8 cellular contexts compared by ENCODE assay signal in genomic region chr3:4982773-4983738, GRCh38. TPM values are rescaled to one million over a fixed set of nuclear protein-coding genes. Genes with fewer than 3 reads are reported as not detected.
DNase-seq lines count a peak whose midpoint lies in the region; ATAC-seq and TF ChIP-seq lines count a peak whose summit lies in the region.

No MANE protein-coding gene starts in this region.

- H3T11ph ChIP-seq in H9 (ENCODE audit: low read length) = no peak overlapping the region

- ATAC-seq in GM21576 (IDR thresholded peaks at IDR 0.05; ENCODE audit: unreplicated experiment) = no peak
- ATAC-seq in HG02642 (IDR thresholded peaks at IDR 0.05; ENCODE audit: poor library complexity, unreplicated experiment) = no peak

- peaks cover 12 to 42% (median 19%) of the 10 kb centered on the region in 3 donors for H3K36me3 Mint-ChIP-seq in CD8-positive, alpha-beta memory T cell
- peaks cover 3 to 12% (median 7%) of the 10 kb centered on the region in 3 experiments; a peak in 5 of 7 replicates for H3K36me3 Mint-ChIP-seq in H9 (ENCODE audit: insufficient read depth in 1 of 3, low read depth in 3 of 3)

- H3K79me1 ChIP-seq in neuronal stem cell (ENCODE audit: low read depth, low read length) (peaks cover 2% of the 10 kb centered on the region), H9 (ENCODE audit: insufficient read depth, low read depth, low read length, poor library complexity, severe bottlenecking) (no peaks in the 10 kb centered on the region)

- H2BK15ac ChIP-seq in neuronal stem cell (ENCODE audit: low read length) (peak overlapping the region; percentile 56), H9 (ENCODE audit: low read depth, low read length) (no peak overlapping the region)

- H3K27me3 ChIP-seq in CD8-positive, alpha-beta memory T cell (ENCODE audit: insufficient read depth, low read length, poor library complexity, severe bottlenecking) = no peaks in the 10 kb centered on the region
- H3K27me3 ChIP-seq in effector memory CD4-positive, alpha-beta T cell (replicated peaks; ENCODE audit: control insufficient read depth, insufficient read depth, low read length, poor library complexity, severe bottlenecking) = no peaks in the 10 kb centered on the region
- peaks cover 16 to 47% (median 35%) of the 10 kb centered on the region in 3 experiments for H3K27me3 ChIP-seq in neuronal stem cell (ENCODE audit: control insufficient read depth in 3 of 3, insufficient read depth in 3 of 3, low read depth in 1 of 3, low read length in 3 of 3)
- H3K27me3 ChIP-seq in H9 (ENCODE audit: insufficient read depth, low read length) = no peaks in the 10 kb centered on the region; the same call in 1 of the 2 replicates

- H4K91ac ChIP-seq in neuronal stem cell (ENCODE audit: low read depth, low read length, poor library complexity) (no peak overlapping the region), H9 (ENCODE audit: insufficient read length, low read depth, low read length) (no peak overlapping the region)

- peak overlapping the region; percentile 33 for H2AK5ac ChIP-seq in neuronal stem cell (ENCODE audit: low read depth, low read length)
- H2AK5ac ChIP-seq in H9 (ENCODE audit: insufficient read length, low read length) = no peak overlapping the region

- CTCF ChIA-PET in CD8-positive, alpha-beta memory T cell (lab: Charles Lee) = interaction anchor here (0.8 to 4.2 kb wide), 19 partner anchors 9 to 271 kb away, joined by 3 to 24 read pairs (median 4); no protein-coding TSS in a partner anchor

- H3K27me3 Mint-ChIP-seq in CD8-positive, alpha-beta memory T cell = peaks cover 0 to 2% of the 10 kb centered on the region in 2 donors
- H3K27me3 Mint-ChIP-seq in H9 (ENCODE audit: low read depth) = peaks cover 51% of the 10 kb centered on the region

- H3K4me1 Mint-ChIP-seq in CD8-positive, alpha-beta memory T cell = peaks cover 64 to 81% (median 78%) of the 10 kb centered on the region in 3 donors
- peaks cover 40 to 45% of the 10 kb centered on the region in 2 experiments for H3K4me1 Mint-ChIP-seq in H9

- no peaks in the 10 kb centered on the region for H3K9me3 ChIP-seq in CD8-positive, alpha-beta memory T cell (ENCODE audit: low read length)
- H3K9me3 ChIP-seq in effector memory CD4-positive, alpha-beta T cell (ENCODE audit: control insufficient read depth, low read length) = no peaks in the 10 kb centered on the region
- H3K9me3 ChIP-seq in neuronal stem cell (replicated peaks in 1 of 2; ENCODE audit: control insufficient read depth in 2 of 2, insufficient read depth in 1 of 2, low read depth in 1 of 2, low read length in 2 of 2) (no peaks in the 10 kb centered on the region), H9 (ENCODE audit: control insufficient read depth, low read depth, low read length) (no peaks in the 10 kb centered on the region)

- H3K23ac ChIP-seq in neuronal stem cell (ENCODE audit: low read depth, low read length, poor library complexity) = peak overlapping the region; percentile 58
- no peak overlapping the region for H3K23ac ChIP-seq in H9 (ENCODE audit: insufficient read length, low read depth, low read length)

- H3K14ac ChIP-seq in neuronal stem cell (ENCODE audit: low read length) (no peak overlapping the region), H9 (ENCODE audit: insufficient read depth, low read length) (no peak overlapping the region; the same call in 1 of the 2 replicates)

- H3K18ac ChIP-seq in neuronal stem cell (ENCODE audit: low read length) (peak overlapping the region; percentile 60), H9 (ENCODE audit: insufficient read length, low read depth, low read length) (no peak overlapping the region)

- peak overlapping the region; percentile 47 for H3K4me3 ChIP-seq in CD8-positive, alpha-beta memory T cell (ENCODE audit: low read length)
- H3K4me3 ChIP-seq in effector memory CD4-positive, alpha-beta T cell (ENCODE audit: insufficient read depth, low read depth, low read length, poor library complexity, severe bottlenecking) = peak overlapping the region; percentile 13
- peak overlapping the region in 1 of 2 donors; percentile 49 for H3K4me3 ChIP-seq in neuronal stem cell (ENCODE audit: low read length in 2 of 2)

- no peak overlapping the region for H4K5ac ChIP-seq in H9 (ENCODE audit: insufficient read length, low read depth, low read length)

- no peak for DNase-seq in CD8-positive, alpha-beta memory T cell
- peak; percentile 58 for DNase-seq in RKO (ENCODE audit: low spot score)
- DNase-seq in effector memory CD4-positive, alpha-beta T cell = no peak
- no peak for DNase-seq in neuronal stem cell (ENCODE audit: low spot score)
- no peak for DNase-seq in ecto neural progenitor cell (ENCODE audit: low spot score)
- DNase-seq in H9 = no peak

- H2AFZ ChIP-seq in neuronal stem cell (ENCODE audit: low read length) (no peak overlapping the region), H9 (ENCODE audit: low read length) (no peak overlapping the region)

- H3K9ac ChIP-seq in neuronal stem cell (ENCODE audit: low read depth, low read length, poor library complexity) (peak overlapping the region; percentile 54), H9 (ENCODE audit: extremely low read depth, insufficient read length, low read length) (no peak overlapping the region)

- H3K4ac ChIP-seq in neuronal stem cell (ENCODE audit: low read length) (no peak overlapping the region), H9 (ENCODE audit: low read depth, low read length) (no peak overlapping the region)

- peak overlapping the region; percentile 71 to 100 (median 89) for H3K4me3 Mint-ChIP-seq in CD8-positive, alpha-beta memory T cell
- no peak overlapping the region for H3K4me3 Mint-ChIP-seq in H9

- H2BK12ac ChIP-seq in neuronal stem cell (ENCODE audit: low read length) (no peak overlapping the region), H9 (ENCODE audit: insufficient read length, low read depth, low read length) (no peak overlapping the region)

- POLR2A ChIA-PET in CD8-positive, alpha-beta memory T cell (lab: Charles Lee) = interaction anchor here (0.6 to 0.7 kb wide), 2 partner anchors 21 to 490 kb away, joined by 4 to 6 read pairs; partner anchors contain the start of gene ITPR1

- H2BK20ac ChIP-seq in H9 (ENCODE audit: low read depth, low read length, poor library complexity, severe bottlenecking) = no peak overlapping the region

- H3K4me2 ChIP-seq in neuronal stem cell (ENCODE audit: insufficient read depth, low read length, poor library complexity, severe bottlenecking) = peak overlapping the region; percentile 2
- H3K4me2 ChIP-seq in H9 (ENCODE audit: insufficient read depth, insufficient read length, low read length) = no peak overlapping the region

- TF ChIP-seq CTCF in H9 (conservative IDR thresholded peaks at IDR 0.05) = no peak

- H3K9me3 Mint-ChIP-seq in CD8-positive, alpha-beta memory T cell = no peaks in the 10 kb centered on the region
- H3K9me3 Mint-ChIP-seq in H9 = no peaks in the 10 kb centered on the region; a peak in 1 of 5 replicates

- no peak overlapping the region for H3K56ac ChIP-seq in H9 (ENCODE audit: insufficient read length, low read depth, low read length)

- H3K27ac Mint-ChIP-seq in CD8-positive, alpha-beta memory T cell = peak overlapping the region; percentile 88 to 100 (median 98)
- H3K27ac Mint-ChIP-seq in H9 = no peak overlapping the region; a peak in 1 of 7 replicates

- H4K8ac ChIP-seq in neuronal stem cell (ENCODE audit: low read depth, low read length) (no peak overlapping the region), H9 (replicated peaks; ENCODE audit: insufficient read length, low read depth, low read length) (no peak overlapping the region)

- no peaks in the 10 kb centered on the region for H4K20me1 ChIP-seq in H9 (ENCODE audit: control insufficient read depth, insufficient read depth, insufficient read length)

- H2BK120ac ChIP-seq in neuronal stem cell (ENCODE audit: low read depth, low read length) = no peak overlapping the region
- no peak overlapping the region for H2BK120ac ChIP-seq in H9 (ENCODE audit: low read depth, low read length, poor library complexity, severe bottlenecking)

- H3K79me2 ChIP-seq in H9 (ENCODE audit: insufficient read depth, low read length) = no peaks in the 10 kb centered on the region

- H3K23me2 ChIP-seq in H9 (ENCODE audit: insufficient read length, low read depth, low read length, poor library complexity, severe bottlenecking) = peaks cover 28% of the 10 kb centered on the region

- H3K4me1 ChIP-seq in CD8-positive, alpha-beta memory T cell (ENCODE audit: insufficient read depth, low read length) = peaks cover 60% of the 10 kb centered on the region
- H3K4me1 ChIP-seq in effector memory CD4-positive, alpha-beta T cell (ENCODE audit: control insufficient read depth, insufficient read depth, low read length, poor library complexity, severe bottlenecking) = peaks cover 59% of the 10 kb centered on the region
- H3K4me1 ChIP-seq in neuronal stem cell (ENCODE audit: control insufficient read depth in 2 of 2, insufficient read depth in 1 of 2, low read depth in 1 of 2, low read length in 2 of 2) (peaks cover 4 to 24% of the 10 kb centered on the region in 2 donors), H9 (ENCODE audit: insufficient read depth, low read length) (peaks cover 6% of the 10 kb centered on the region)

- H2BK5ac ChIP-seq in neuronal stem cell (ENCODE audit: low read length) (no peak overlapping the region), H9 (ENCODE audit: insufficient read length, low read length) (no peak overlapping the region)

- peaks cover 11% of the 10 kb centered on the region for H3K36me3 ChIP-seq in CD8-positive, alpha-beta memory T cell (ENCODE audit: insufficient read depth, low read length)
- H3K36me3 ChIP-seq in effector memory CD4-positive, alpha-beta T cell (ENCODE audit: control insufficient read depth, insufficient read depth, low read length) = peaks cover 23% of the 10 kb centered on the region
- H3K36me3 ChIP-seq in neuronal stem cell (replicated peaks in 1 of 2; ENCODE audit: control insufficient read depth in 2 of 2, insufficient read depth in 2 of 2, low read length in 2 of 2) = no peaks in the 10 kb centered on the region

- WGBS in neuronal stem cell (ENCODE audit: extremely low coverage in 2 of 2, insufficient read length in 2 of 2, insufficient replicate concordance in 1 of 2), 2 donors = no CpG with 5 or more reads among the region's 40 CpGs
- WGBS in H9 (ENCODE audit: extremely low coverage, insufficient read length, low lambda C conversion rate) = no CpG with 5 or more reads among the region's 40 CpGs

- H3K27ac ChIP-seq in CD8-positive, alpha-beta memory T cell (ENCODE audit: low read depth, low read length) = peak overlapping the region; percentile 81
- H3K27ac ChIP-seq in effector memory CD4-positive, alpha-beta T cell (ENCODE audit: insufficient read depth, low read length, poor library complexity, severe bottlenecking) = peak overlapping the region; percentile 85
- H3K27ac ChIP-seq in neuronal stem cell (replicated peaks; ENCODE audit: low read length) = no peak overlapping the region
- no peak overlapping the region for H3K27ac ChIP-seq in H9 (ENCODE audit: insufficient read length, low read depth, low read length)

RNA-seq across cellular contexts. Expression of gene BHLHE40, which starts 3.8 kb away (rescaled TPM):
- total RNA-seq in CD8-positive, alpha-beta memory T cell = 100 to 1,000 TPM; 174 to 180 TPM
- polyA plus RNA-seq in CD8-positive, alpha-beta memory T cell = 24.8 TPM
- 0.20 TPM for polyA plus RNA-seq in neuronal stem cell (2013, experiment 1 of 2)
- polyA plus RNA-seq in neuronal stem cell (2013, experiment 2 of 2) = 0.22 TPM
- 3.9 and 4.1 TPM in 2 replicates for total RNA-seq in H9 (2021)

Comparison
In these comparisons a context has a peak if more than half of its experiments do, and no peak if none do; other contexts are left out.
1. H3K27ac ChIP-seq: peak in CD8-positive, alpha-beta memory T cell (single experiment) and effector memory CD4-positive, alpha-beta T cell (single experiment); none in neuronal stem cell (single experiment) and H9 (single experiment).
2. H3K27ac Mint-ChIP-seq: peak in CD8-positive, alpha-beta memory T cell (8 of 8); none in H9 (0 of 3).
3. H3K4me3 Mint-ChIP-seq: peak in CD8-positive, alpha-beta memory T cell (7 of 7); none in H9 (0 of 2).
4. RNA of gene BHLHE40, which starts 3.8 kb away (total RNA-seq): 174 to 180 TPM in CD8-positive, alpha-beta memory T cell; 3.9 to 4.1 TPM in H9; every median in the first group is over 10 times any median in the second.